In genomic region chr10:101293007-101293723, GRCh38 we compare ENCODE assay signal across 11 cellular contexts.
DNase-seq lines count a peak whose midpoint lies in the region; ATAC-seq and TF ChIP-seq lines count a peak whose summit lies in the region.
"Had no signal": no experiment of that assay in that cellular context is flagged by ENCODE, and none has a peak within 500 bp of the region (broad histone marks: within the 10 kb centered on the region; RNA-seq: fewer than 3 reads in every experiment).

No MANE protein-coding gene starts in this region.

- WGBS in endodermal cell (ENCODE audit: insufficient coverage in 1 of 2, insufficient read length in 1 of 2), 2 experiments, result 30 to 35% methylated on average over 10 to 17 of the region's 17 CpGs
- WGBS in lower leg skin, 2 donors, result 51% methylated on average over 17 of the region's 17 CpGs

- TF ChIP-seq CTCF in endodermal cell (conservative IDR thresholded peaks at IDR 0.05) (no peak), nephron progenitor cell (IDR thresholded peaks at IDR 0.05) (no peak), lower leg skin (IDR thresholded peaks at IDR 0.05) (no peak)

- H3K27ac Mint-ChIP-seq in endodermal cell (no peak overlapping the region), nephron progenitor cell (no peak overlapping the region)
- no peak overlapping the region for H3K27ac Mint-ChIP-seq in activated CD4-positive, alpha-beta memory T cell treated with anti-CD3 and anti-CD28 coated beads, Interleukin-2, amount 10 ng/mL, durations not matched to agents 7 days and 5 days
- H3K27ac Mint-ChIP-seq: activated CD8-positive, alpha-beta memory T cell treated with anti-CD3 and anti-CD28 coated beads, Interleukin-2, amount 10 ng/mL, durations not matched to agents 7 days and 5 days had no signal

- ATAC-seq in GM21723 (IDR thresholded peaks at IDR 0.05; ENCODE audit: unreplicated experiment), result no peak
- ATAC-seq: activated CD8-positive, alpha-beta memory T cell treated with anti-CD3 and anti-CD28 coated beads, Interleukin-2, amount 10 ng/mL, durations not matched to agents 7 days and 5 days had no signal

- H3K9ac ChIP-seq in endodermal cell (ENCODE audit: extremely low read depth, low read length, poor library complexity, severe bottlenecking), result no peak overlapping the region

- H3K36me3 Mint-ChIP-seq in endodermal cell (ENCODE audit: low read depth), result no peaks in the 10 kb centered on the region
- no peaks in the 10 kb centered on the region for H3K36me3 Mint-ChIP-seq in nephron progenitor cell (ENCODE audit: low read depth)
- H3K36me3 Mint-ChIP-seq in activated CD4-positive, alpha-beta memory T cell treated with anti-CD3 and anti-CD28 coated beads, Interleukin-2, amount 10 ng/mL, durations not matched to agents 7 days and 5 days (ENCODE audit: low read depth), result no peaks in the 10 kb centered on the region
- H3K36me3 Mint-ChIP-seq: activated CD8-positive, alpha-beta memory T cell treated with anti-CD3 and anti-CD28 coated beads, Interleukin-2, amount 10 ng/mL, durations not matched to agents 7 days and 5 days had no signal

- CTCF ChIA-PET in activated CD4-positive, alpha-beta memory T cell treated with anti-CD3 and anti-CD28 coated beads, Interleukin-2, amount 10 ng/mL, durations not matched to agents 7 days and 5 days (lab: Charles Lee), result interaction anchor here (0.7 to 4.5 kb wide), 5 partner anchors 9 to 143 kb away, joined by 4 to 34 read pairs (median 9); no protein-coding TSS in a partner anchor

- no peak for TF ChIP-seq POLR2A in lower leg skin (IDR thresholded peaks at IDR 0.05)

- peaks cover 25% of the 10 kb centered on the region for H3K4me1 Mint-ChIP-seq in endodermal cell
- peaks cover 46% of the 10 kb centered on the region for H3K4me1 Mint-ChIP-seq in nephron progenitor cell
- H3K4me1 Mint-ChIP-seq in activated CD4-positive, alpha-beta memory T cell treated with anti-CD3 and anti-CD28 coated beads, Interleukin-2, amount 10 ng/mL, durations not matched to agents 7 days and 5 days, result peaks cover 6% of the 10 kb centered on the region

- H3K9me3 Mint-ChIP-seq in endodermal cell, result no peaks in the 10 kb centered on the region
- H3K9me3 Mint-ChIP-seq in nephron progenitor cell, result no peaks in the 10 kb centered on the region
- H3K9me3 Mint-ChIP-seq in activated CD4-positive, alpha-beta memory T cell treated with anti-CD3 and anti-CD28 coated beads, Interleukin-2, amount 10 ng/mL, durations not matched to agents 7 days and 5 days, result no peaks in the 10 kb centered on the region

- DNase-seq in ELF-1 (ENCODE audit: low read depth, low spot score) (peak; percentile 76), NCI-H69 (lab: John Stamatoyannopoulos, UW) (peak; percentile 65), endodermal cell (peak; percentile 76), nephron progenitor cell (no peak), lower leg skin (ENCODE audit: low spot score in 2 of 2) (no peak)
- no peak for DNase-seq in activated CD8-positive, alpha-beta memory T cell treated with anti-CD3 and anti-CD28 coated beads, Interleukin-2, amount 50 U/mL, for 4 hours
- no peak for DNase-seq in activated CD4-positive, alpha-beta memory T cell treated with anti-CD3 and anti-CD28 coated beads, Interleukin-2, amount 10 ng/mL, durations not matched to agents 7 days and 5 days
- DNase-seq: activated CD8-positive, alpha-beta memory T cell treated with anti-CD3 and anti-CD28 coated beads, Interleukin-2, amount 10 ng/mL, durations not matched to agents 7 days and 5 days; cortex of kidney; transverse colon had no signal

- H3K27me3 ChIP-seq in endodermal cell (ENCODE audit: control insufficient read depth, insufficient read depth, low read length, poor library complexity, severe bottlenecking), result peaks cover 87% of the 10 kb centered on the region

- no peak overlapping the region for H3K27ac ChIP-seq in endodermal cell (ENCODE audit: low read depth, low read length)
- H3K27ac ChIP-seq: transverse colon had no signal

- H3K4me3 ChIP-seq in endodermal cell (ENCODE audit: low read length) (peak overlapping the region; percentile 76), lower leg skin (ENCODE audit: low read depth, poor library complexity, severe bottlenecking) (no peak overlapping the region)

- no peaks in the 10 kb centered on the region for H3K9me3 ChIP-seq in endodermal cell (ENCODE audit: control insufficient read depth, low read length)
- H3K9me3 ChIP-seq: transverse colon had no signal

- POLR2A ChIA-PET in activated CD4-positive, alpha-beta memory T cell treated with anti-CD3 and anti-CD28 coated beads, Interleukin-2, amount 10 ng/mL, durations not matched to agents 7 days and 5 days (lab: Charles Lee), result no interaction called here

- intact Hi-C loops in lower leg skin (cut with DNase I; ENCODE audit: low total_unique reads), result loop anchor here (10.0 kb wide), 1 partner anchor 78 kb away; no protein-coding TSS in a partner anchor

- no peaks in the 10 kb centered on the region for H3K36me3 ChIP-seq in endodermal cell (ENCODE audit: control insufficient read depth, insufficient read depth, low read length)
- H3K36me3 ChIP-seq: transverse colon had no signal

- H3K4me3 Mint-ChIP-seq in endodermal cell (peak overlapping the region; percentile 52), nephron progenitor cell (peak overlapping the region; percentile 91)
- H3K4me3 Mint-ChIP-seq in activated CD4-positive, alpha-beta memory T cell treated with anti-CD3 and anti-CD28 coated beads, Interleukin-2, amount 10 ng/mL, durations not matched to agents 7 days and 5 days, result no peak overlapping the region
- H3K4me3 Mint-ChIP-seq: activated CD8-positive, alpha-beta memory T cell treated with anti-CD3 and anti-CD28 coated beads, Interleukin-2, amount 10 ng/mL, durations not matched to agents 7 days and 5 days had no signal

- H3K27me3 Mint-ChIP-seq in endodermal cell (ENCODE audit: insufficient read depth), result peaks cover 95% of the 10 kb centered on the region
- peaks cover 90% of the 10 kb centered on the region for H3K27me3 Mint-ChIP-seq in nephron progenitor cell (ENCODE audit: low read depth, poor library complexity)
- H3K27me3 Mint-ChIP-seq in activated CD4-positive, alpha-beta memory T cell treated with anti-CD3 and anti-CD28 coated beads, Interleukin-2, amount 10 ng/mL, durations not matched to agents 7 days and 5 days, result peaks cover 72% of the 10 kb centered on the region

- no peaks in the 10 kb centered on the region for H3K4me1 ChIP-seq in endodermal cell (ENCODE audit: control insufficient read depth, insufficient read depth, low read length)

Comparison
In these comparisons a context has a peak if more than half of its experiments do, and no peak if none do; other contexts are left out.
1. DNase-seq: peak in ELF-1 (single experiment), NCI-H69 (single experiment) and endodermal cell (single experiment); none in nephron progenitor cell (single experiment), activated CD8-positive, alpha-beta memory T cell treated with anti-CD3 and anti-CD28 coated beads, Interleukin-2, amount 50 U/mL, for 4 hours (single experiment), lower leg skin (0 of 2) and activated CD4-positive, alpha-beta memory T cell treated with anti-CD3 and anti-CD28 coated beads, Interleukin-2, amount 10 ng/mL, durations not matched to agents 7 days and 5 days (single experiment).